18 cellular contexts compared by ENCODE assay signal in genomic region chr10:65779985-65780384, GRCh38.
A peak's percentile ranks its signal among the peaks of the same experiment; 100 is the strongest.
DNase-seq lines count a peak whose midpoint lies in the region; ATAC-seq and TF ChIP-seq lines count a peak whose summit lies in the region.
"Had no signal": no experiment of that assay in that cellular context is flagged by ENCODE, and none has a peak within 500 bp of the region (broad histone marks: within the 10 kb centered on the region; RNA-seq: fewer than 3 reads in every experiment).

No MANE protein-coding gene starts in this region.

- H3K27me3 ChIP-seq in right atrium auricular region: no peaks in the 10 kb centered on the region
- no peaks in the 10 kb centered on the region for H3K27me3 ChIP-seq in mesenchymal stem cell (ENCODE audit: control insufficient read depth in 1 of 2, insufficient read depth in 1 of 2, low read length in 2 of 2)
- no peaks in the 10 kb centered on the region for H3K27me3 ChIP-seq in upper lobe of right lung
- H3K27me3 ChIP-seq: BLaER1 treated with 17β-estradiol and CSF1 and Interleukin-3, amounts not matched to agents 10 nM and 100 nM had no signal

- H2BK12ac ChIP-seq in mesenchymal stem cell (ENCODE audit: low read length in 2 of 2): no peak overlapping the region

- H4K91ac ChIP-seq in mesenchymal stem cell (ENCODE audit: low read length): peak overlapping the region; percentile 70

- no peaks in the 10 kb centered on the region for H3K36me3 ChIP-seq in right atrium auricular region
- no peaks in the 10 kb centered on the region for H3K36me3 ChIP-seq in mesenchymal stem cell (ENCODE audit: control insufficient read depth in 1 of 2, insufficient read depth in 2 of 2, low read depth in 1 of 2, low read length in 2 of 2)
- H3K36me3 ChIP-seq in upper lobe of right lung: no peaks in the 10 kb centered on the region
- H3K36me3 ChIP-seq: BLaER1 treated with 17β-estradiol and CSF1 and Interleukin-3, amounts not matched to agents 10 nM and 100 nM had no signal

- H3K9me3 ChIP-seq in right atrium auricular region (no peaks in the 10 kb centered on the region), mesenchymal stem cell (ENCODE audit: control insufficient read depth, low read length) (no peaks in the 10 kb centered on the region), upper lobe of right lung (no peaks in the 10 kb centered on the region)
- H3K9me3 ChIP-seq: A549, Caco-2 had no signal

- H3K4me3 ChIP-seq in right atrium auricular region (no peak overlapping the region), mesenchymal stem cell (ENCODE audit: insufficient read depth in 1 of 2, low read depth in 1 of 2, low read length in 2 of 2) (no peak overlapping the region), upper lobe of right lung (no peak overlapping the region)
- H3K4me3 ChIP-seq: A549; BLaER1 treated with 17β-estradiol and CSF1 and Interleukin-3, amounts not matched to agents 10 nM and 100 nM had no signal

- H2BK5ac ChIP-seq in mesenchymal stem cell (ENCODE audit: low read depth, low read length, poor library complexity, severe bottlenecking): no peak overlapping the region

- H2BK120ac ChIP-seq in mesenchymal stem cell (ENCODE audit: low read depth, low read length): no peak overlapping the region

- no peak overlapping the region for H3K4me2 ChIP-seq in mesenchymal stem cell (ENCODE audit: low read length, poor library complexity, severe bottlenecking)
- H3K4me2 ChIP-seq: A549; BLaER1 treated with 17β-estradiol and CSF1 and Interleukin-3, amounts not matched to agents 10 nM and 100 nM had no signal

- no peak overlapping the region for H3K18ac ChIP-seq in mesenchymal stem cell (ENCODE audit: low read depth in 1 of 2, low read length in 2 of 2)

- intact Hi-C loops in Right ventricle myocardium superior (cut with DNase I): no loop called here
- intact Hi-C loops in upper lobe of right lung (cut with DNase I): no loop called here

- no peak overlapping the region for H3K23ac ChIP-seq in mesenchymal stem cell (ENCODE audit: low read length in 2 of 2)

- no peak overlapping the region for H3K14ac ChIP-seq in mesenchymal stem cell (ENCODE audit: low read length in 2 of 2)

- H3K4ac ChIP-seq in mesenchymal stem cell (ENCODE audit: low read depth in 1 of 2, low read length in 2 of 2): no peak overlapping the region

- no peak overlapping the region for H3K9ac ChIP-seq in mesenchymal stem cell (ENCODE audit: low read length)
- H3K9ac ChIP-seq: BLaER1 treated with 17β-estradiol and CSF1 and Interleukin-3, amounts not matched to agents 10 nM and 100 nM had no signal

- H3K4me1 ChIP-seq in right atrium auricular region (no peaks in the 10 kb centered on the region), mesenchymal stem cell (ENCODE audit: control insufficient read depth, insufficient read depth, low read depth, low read length) (no peaks in the 10 kb centered on the region), upper lobe of right lung (no peaks in the 10 kb centered on the region)
- H3K4me1 ChIP-seq: A549; BLaER1 treated with 17β-estradiol and CSF1 and Interleukin-3, amounts not matched to agents 10 nM and 100 nM; Caco-2 had no signal

- ATAC-seq in Right ventricle myocardium superior (ENCODE audit: poor library complexity): no peak
- ATAC-seq in upper lobe of right lung: peak; percentile 31
- no peak for ATAC-seq in HG02610 (IDR thresholded peaks at IDR 0.05; ENCODE audit: unreplicated experiment)
- ATAC-seq in GM21576 (IDR thresholded peaks at IDR 0.05; ENCODE audit: unreplicated experiment): no peak
- ATAC-seq: A549; CD8-positive, alpha-beta T cell had no signal

- TF ChIP-seq CTCF in right atrium auricular region (IDR thresholded peaks at IDR 0.05) (no peak), upper lobe of right lung (IDR thresholded peaks at IDR 0.05) (no peak)

- WGBS in mesenchymal stem cell: 92% methylated on average over 5 of the region's 5 CpGs

- H2AFZ ChIP-seq in mesenchymal stem cell (ENCODE audit: low read depth, low read length): no peak overlapping the region

- peak; percentile 32 for DNase-seq in Right ventricle myocardium superior
- DNase-seq in right atrium auricular region (ENCODE audit: low spot score): no peak
- DNase-seq in mesenchymal stem cell: no peak
- DNase-seq in upper lobe of right lung: no peak
- no peak for DNase-seq in amniotic stem cell (lab: John Stamatoyannopoulos, UW)
- DNase-seq: AML-193; Caco-2; Calu3; CD4-positive, alpha-beta T cell; CD8-positive, alpha-beta T cell; DMS79 treated with DMSO at 0.1 percent for 48 hours; GF-D8 had no signal

- H3K27ac ChIP-seq in right atrium auricular region (no peak overlapping the region), mesenchymal stem cell (ENCODE audit: low read length, poor library complexity, severe bottlenecking) (no peak overlapping the region), upper lobe of right lung (no peak overlapping the region)
- H3K27ac ChIP-seq: 22Rv1; A549; BLaER1 treated with 17β-estradiol and CSF1 and Interleukin-3, amounts not matched to agents 10 nM and 100 nM; C4-2B had no signal

- no peaks in the 10 kb centered on the region for H3K79me1 ChIP-seq in mesenchymal stem cell (replicated peaks; ENCODE audit: low read length, poor library complexity, severe bottlenecking)

- no peak overlapping the region for H4K8ac ChIP-seq in mesenchymal stem cell (ENCODE audit: low read length)

- no peak overlapping the region for H2BK15ac ChIP-seq in mesenchymal stem cell (ENCODE audit: low read depth, poor library complexity, severe bottlenecking)

- no peak overlapping the region for H2AK5ac ChIP-seq in mesenchymal stem cell (ENCODE audit: low read length, severe bottlenecking)
